In genomic region chr5:168165221-168165965, GRCh38 we compare ENCODE assay signal across 13 cellular contexts.
DNase-seq lines count a peak whose midpoint lies in the region; ATAC-seq, FAIRE-seq and TF ChIP-seq lines count a peak whose summit lies in the region.
"Had no signal": no experiment of that assay in that cellular context is flagged by ENCODE, and none has a peak within 500 bp of the region (broad histone marks: within the 10 kb centered on the region; RNA-seq: fewer than 3 reads in every experiment).

No MANE protein-coding gene starts in this region.

- no peak overlapping the region for H3K27ac Mint-ChIP-seq in Calu3 (ENCODE audit: unreplicated experiment)

- TF ChIP-seq POLR2A in testis (IDR thresholded peaks at IDR 0.05) = no peak

- H3K9ac ChIP-seq in mucosa of rectum (ENCODE audit: low read depth in 1 of 2, low read length in 2 of 2) = no peak overlapping the region

- H3K4me3 ChIP-seq in ectodermal cell (ENCODE audit: insufficient read depth, low read depth, low read length) (no peak overlapping the region), mucosa of rectum (ENCODE audit: low read length in 2 of 2) (no peak overlapping the region), testis (no peak overlapping the region)

- peaks cover 15% of the 10 kb centered on the region for H3K4me1 ChIP-seq in ectodermal cell (ENCODE audit: control insufficient read depth, insufficient read depth, low read length)
- peaks cover 10 to 24% of the 10 kb centered on the region in 2 donors for H3K4me1 ChIP-seq in mucosa of rectum (ENCODE audit: control insufficient read depth in 2 of 2, insufficient read depth in 2 of 2, low read length in 2 of 2)
- no peaks in the 10 kb centered on the region for H3K4me1 ChIP-seq in testis

- peak; percentile 33 for DNase-seq in Calu3
- DNase-seq in NCI-H1694 (lab: John Stamatoyannopoulos, UW) = peak; percentile 54
- DNase-seq in testis = no peak
- DNase-seq in NCI-H345 treated with DMSO at 0.1 percent for 48 hours (lab: John Stamatoyannopoulos, UW; ENCODE audit: unreplicated experiment) = no peak
- DNase-seq in D721Med (ENCODE audit: insufficient read length, low spot score) = no peak
- DNase-seq: CD8-positive, alpha-beta memory T cell; stimulated activated CD4-positive, alpha-beta T cell treated with anti-CD3 and anti-CD28 coated beads, Interleukin-15, amount 100 ng/mL, for 24 hours had no signal

- H3K4me3 Mint-ChIP-seq in Calu3 (ENCODE audit: low read depth, unreplicated experiment) = no peak overlapping the region
- H3K4me3 Mint-ChIP-seq: CD8-positive, alpha-beta memory T cell; neural crest cell had no signal

- H3K9me3 Mint-ChIP-seq in Calu3 (ENCODE audit: low read depth, unreplicated experiment) = peaks cover 2% of the 10 kb centered on the region
- H3K9me3 Mint-ChIP-seq: CD8-positive, alpha-beta memory T cell; neural crest cell had no signal

- WGBS in ectodermal cell, 2 experiments = 5 to 7% methylated on average over 7 of the region's 9 CpGs
- 38 to 43% methylated on average over 7 to 9 of the region's 9 CpGs for WGBS in testis, 2 donors

- peaks cover 38% of the 10 kb centered on the region for H3K4me1 Mint-ChIP-seq in Calu3 (ENCODE audit: low read depth, unreplicated experiment)

- H3K36me3 ChIP-seq in ectodermal cell (ENCODE audit: control insufficient read depth, insufficient read depth, low read length) = no peaks in the 10 kb centered on the region
- no peaks in the 10 kb centered on the region for H3K36me3 ChIP-seq in mucosa of rectum (ENCODE audit: control insufficient read depth in 2 of 2, insufficient read depth in 2 of 2, low read length in 2 of 2)
- H3K36me3 ChIP-seq in testis (ENCODE audit: low read depth, missing control alignments) = no peaks in the 10 kb centered on the region

- H3K27me3 ChIP-seq in ectodermal cell (ENCODE audit: control insufficient read depth, insufficient read depth, low read length, poor library complexity, severe bottlenecking) (no peaks in the 10 kb centered on the region), mucosa of rectum (ENCODE audit: control insufficient read depth in 2 of 2, insufficient read depth in 2 of 2, low read length in 2 of 2) (no peaks in the 10 kb centered on the region), testis (no peaks in the 10 kb centered on the region)

- CTCF ChIA-PET in Calu3 (lab: Charles Lee) = interaction anchor here (0.5 to 0.7 kb wide), 3 partner anchors 225 to 927 kb away, joined by 3 to 4 read pairs (median 3); no protein-coding TSS in a partner anchor

- TF ChIP-seq CTCF in Calu3 (IDR thresholded peaks at IDR 0.05; ENCODE audit: unreplicated experiment) (no peak), testis (IDR thresholded peaks at IDR 0.05) (no peak), D721Med (IDR thresholded peaks at IDR 0.05; ENCODE audit: insufficient read depth, missing control alignments) (no peak)

- peaks cover 11% of the 10 kb centered on the region for H3K27me3 Mint-ChIP-seq in Calu3 (ENCODE audit: unreplicated experiment)

- no TSS peak for BruUV-seq in Calu3 (replicated peaks; lab: Mats Ljungman, UMichigan)

- no peak for ATAC-seq in esophagus mucosa
- ATAC-seq: activated CD4-positive, CD25-positive, alpha-beta regulatory T cell treated with anti-CD3 and anti-CD28 coated beads, Interleukin-2, amount 50 U/mL, for 24 hours; SK-N-SH treated with all-trans-retinoic acid at 6 μM for 48 hours had no signal

- intact Hi-C loops in Calu3 (cut with micrococcal nuclease; ENCODE audit: unreplicated experiment) (loop anchor here (2.0 kb wide), 1 partner anchor 51 kb away; no protein-coding TSS in a partner anchor), testis (cut with DNase I; ENCODE audit: low total_unique reads) (no loop called here)

- no peaks in the 10 kb centered on the region for H3K9me3 ChIP-seq in ectodermal cell (ENCODE audit: control insufficient read depth, low read length)
- H3K9me3 ChIP-seq in mucosa of rectum (ENCODE audit: control insufficient read depth in 2 of 2, low read length in 2 of 2) = no peaks in the 10 kb centered on the region
- no peaks in the 10 kb centered on the region for H3K9me3 ChIP-seq in testis

- peak overlapping the region; percentile 21 for H3K27ac ChIP-seq in ectodermal cell (ENCODE audit: insufficient read depth, low read depth, low read length, poor library complexity, severe bottlenecking)
- H3K27ac ChIP-seq in mucosa of rectum (ENCODE audit: low read depth in 2 of 2, low read length in 2 of 2) = peak overlapping the region; percentile 27 to 43
- H3K27ac ChIP-seq in testis = no peak overlapping the region

- FAIRE-seq in D721Med (lab: Jason Lieb, UNC) = no peak

- H3K36me3 Mint-ChIP-seq in Calu3 (ENCODE audit: insufficient read depth, unreplicated experiment) = peaks cover 5% of the 10 kb centered on the region
- H3K36me3 Mint-ChIP-seq: CD8-positive, alpha-beta memory T cell had no signal

Comparison
In these comparisons a context has a peak if more than half of its experiments do, and no peak if none do; other contexts are left out.
1. DNase-seq: peak in Calu3 (single experiment) and NCI-H1694 (single experiment); none in testis (single experiment), NCI-H345 treated with DMSO at 0.1 percent for 48 hours (single experiment) and D721Med (single experiment).
2. H3K27ac ChIP-seq: peak in ectodermal cell (single experiment) and mucosa of rectum (2 of 2); none in testis (0 of 2).